8 cellular contexts compared by ENCODE assay signal in the genomic region with DNA sequence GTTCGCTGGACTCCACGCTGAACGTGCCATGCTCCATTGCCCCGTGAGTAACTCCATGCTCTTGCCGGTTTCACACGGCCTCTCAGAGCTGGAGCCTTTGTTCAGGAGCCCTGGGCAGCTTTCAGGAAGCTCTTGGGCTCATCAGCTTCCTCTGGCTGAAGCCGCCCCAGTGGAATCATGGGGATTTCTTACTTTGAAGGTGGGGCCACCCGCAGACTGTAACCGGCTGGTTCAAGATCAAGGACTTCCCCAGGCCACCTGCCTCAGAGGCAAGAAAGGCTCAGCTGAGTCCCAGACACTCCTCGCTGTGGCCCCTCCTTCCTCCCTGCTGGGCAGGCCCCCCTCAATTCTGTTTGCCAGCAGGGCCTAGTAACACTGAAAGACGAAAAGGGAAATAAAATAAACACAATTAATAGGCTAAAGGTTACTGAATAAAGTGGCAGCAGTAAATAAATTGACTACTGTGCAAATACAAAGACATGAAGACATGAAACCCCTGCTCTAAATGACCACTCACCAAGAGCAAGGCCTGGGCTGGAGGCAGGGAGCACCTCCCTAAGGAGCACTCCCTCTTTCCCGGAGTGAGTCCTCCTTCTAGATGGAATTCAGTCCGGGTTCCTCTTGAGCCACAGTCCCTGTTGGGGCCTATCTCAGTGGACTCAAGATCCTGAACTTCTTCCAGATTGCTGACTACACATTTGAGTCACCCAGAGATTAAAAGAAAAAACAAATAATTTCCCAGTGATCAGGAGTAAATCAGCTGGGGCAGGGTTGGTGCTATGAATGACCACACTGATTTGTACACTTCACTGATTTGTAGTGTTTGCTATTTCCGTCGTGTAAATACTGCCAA. TPM values are rescaled to one million over a fixed set of nuclear protein-coding genes. Genes with fewer than 3 reads are reported as not detected.
DNase-seq lines count a peak whose midpoint lies in the region; ATAC-seq, FAIRE-seq and TF ChIP-seq lines count a peak whose summit lies in the region.

No MANE protein-coding gene starts in this region.

- H3K4me3 Mint-ChIP-seq in progenitor cell of endocrine pancreas (ENCODE audit: low read depth), result no peak overlapping the region

- DNase-seq in Daoy (ENCODE audit: low read depth), result peak; percentile 68
- peak; percentile 72 to 85 (median 72) for DNase-seq in Peyer's patch
- DNase-seq in epithelial cell of proximal tubule (ENCODE audit: low read depth), result peak; percentile 74
- peak; percentile 25 for DNase-seq in progenitor cell of endocrine pancreas (ENCODE audit: low spot score, unreplicated experiment)
- no peak for DNase-seq in frontal cortex (ENCODE audit: low spot score in 2 of 2)
- DNase-seq in T-helper 9 cell, result no peak

- H3K27me3 ChIP-seq in Peyer's patch, result no peaks in the 10 kb centered on the region

- H3K4me3 ChIP-seq in Peyer's patch (no peak overlapping the region), epithelial cell of proximal tubule (ENCODE audit: low read depth, low read length) (no peak overlapping the region)

- H3K9me3 ChIP-seq in Peyer's patch, result no peaks in the 10 kb centered on the region

- no peaks in the 10 kb centered on the region for H3K9me3 Mint-ChIP-seq in progenitor cell of endocrine pancreas (ENCODE audit: low read depth)

- H3K4me1 Mint-ChIP-seq in progenitor cell of endocrine pancreas (ENCODE audit: low read depth), result peaks cover 13% of the 10 kb centered on the region

- H3K27ac ChIP-seq in Peyer's patch, result peak overlapping the region; percentile 56 to 80 (median 60)

- ATAC-seq in GM19351 (IDR thresholded peaks at IDR 0.05; ENCODE audit: unreplicated experiment) (peak; percentile 97), HG03342 (IDR thresholded peaks at IDR 0.05; ENCODE audit: unreplicated experiment) (peak; percentile 95)

- peaks cover 0 to 19% (median 6%) of the 10 kb centered on the region in 4 donors for H3K4me1 ChIP-seq in Peyer's patch

- TF ChIP-seq POLR2A in Peyer's patch (IDR thresholded peaks at IDR 0.05), result no peak

- TF ChIP-seq CTCF in Peyer's patch (IDR thresholded peaks at IDR 0.05), result no peak
- TF ChIP-seq CTCF in epithelial cell of proximal tubule (conservative IDR thresholded peaks at IDR 0.05; ENCODE audit: low read depth, low read length), result no peak
- TF ChIP-seq CTCF in progenitor cell of endocrine pancreas (IDR thresholded peaks at IDR 0.05; ENCODE audit: unreplicated experiment), result no peak

- H3K27ac Mint-ChIP-seq in progenitor cell of endocrine pancreas, result peak overlapping the region; percentile 92

- H3K27me3 Mint-ChIP-seq in progenitor cell of endocrine pancreas, result peaks cover 12% of the 10 kb centered on the region

- H3K36me3 Mint-ChIP-seq in progenitor cell of endocrine pancreas (ENCODE audit: insufficient read depth), result no peaks in the 10 kb centered on the region

- no peak for FAIRE-seq in frontal cortex (lab: Jason Lieb, UNC)

- H3K36me3 ChIP-seq in Peyer's patch, result no peaks in the 10 kb centered on the region

RNA-seq across cellular contexts. Expression of a gene that starts 51.0 kb away (rescaled TPM):
- total RNA-seq in Daoy (2014; rRNA removed; shearing (Covaris generic)), result not detected in 2 replicates
- total RNA-seq in Peyer's patch (not detected), epithelial cell of proximal tubule (not detected in 2 replicates), progenitor cell of endocrine pancreas (not detected in 2 replicates), frontal cortex (not detected)

RNA-seq across cellular contexts. Expression of a gene that starts 56.2 kb away (rescaled TPM):
- total RNA-seq in Daoy (2014; rRNA removed; shearing (Covaris generic)), result not detected in 2 replicates
- total RNA-seq in Peyer's patch (100 to 1,000 TPM in 3 of 4 donors, 10 to 100 TPM in 1; 25.6 to 284 (median 204) TPM), epithelial cell of proximal tubule (0.12 TPM in 1 of 2 replicates, not detected in the other), progenitor cell of endocrine pancreas (0.34 and 0.62 TPM in 2 replicates), frontal cortex (not detected)

Comparison
In these comparisons a context has a peak if more than half of its experiments do, and no peak if none do; other contexts are left out.
1. DNase-seq: peak in Daoy (single experiment), Peyer's patch (3 of 3), epithelial cell of proximal tubule (single experiment) and progenitor cell of endocrine pancreas (single experiment); none in frontal cortex (0 of 2) and T-helper 9 cell (single experiment).
2. RNA of a gene that starts 56.2 kb away (total RNA-seq): 25.6 to 284 TPM in Peyer's patch; 0.34 to 0.62 TPM in progenitor cell of endocrine pancreas, 0.12 TPM in epithelial cell of proximal tubule, not detected in Daoy and not detected in frontal cortex (single experiment); every median in the first group is over 10 times any median in the second.